1 cellular context compared by ENCODE assay signal in genomic region chr10:70328987-70329386, GRCh38.
TF ChIP-seq lines count a peak whose summit lies in the region.

No MANE protein-coding gene starts in this region.

TF ChIP-seq in GM12878, 131 proteins besides CTCF, POLR2A, EP300 and RAD21 (continued from another document):
- no peak for TF ChIP-seq MTA2 (IDR thresholded peaks at IDR 0.05; ENCODE audit: low read depth)
- TF ChIP-seq, protein P1, sequence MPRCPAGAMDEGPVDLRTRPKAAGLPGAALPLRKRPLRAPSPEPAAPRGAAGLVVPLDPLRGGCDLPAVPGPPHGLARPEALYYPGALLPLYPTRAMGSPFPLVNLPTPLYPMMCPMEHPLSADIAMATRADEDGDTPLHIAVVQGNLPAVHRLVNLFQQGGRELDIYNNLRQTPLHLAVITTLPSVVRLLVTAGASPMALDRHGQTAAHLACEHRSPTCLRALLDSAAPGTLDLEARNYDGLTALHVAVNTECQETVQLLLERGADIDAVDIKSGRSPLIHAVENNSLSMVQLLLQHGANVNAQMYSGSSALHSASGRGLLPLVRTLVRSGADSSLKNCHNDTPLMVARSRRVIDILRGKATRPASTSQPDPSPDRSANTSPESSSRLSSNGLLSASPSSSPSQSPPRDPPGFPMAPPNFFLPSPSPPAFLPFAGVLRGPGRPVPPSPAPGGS (IDR thresholded peaks at IDR 0.05; ENCODE audit: borderline replicate concordance, insufficient read depth, low read depth, low read length, poor library complexity, severe bottlenecking), result peak; percentile 18
- TF ChIP-seq NR2C2 (IDR thresholded peaks at IDR 0.05; ENCODE audit: borderline replicate concordance, control insufficient read depth, insufficient read length, low read depth), result no peak
- TF ChIP-seq IKZF1 (conservative IDR thresholded peaks at IDR 0.05), result no peak
- no peak for TF ChIP-seq ASH2L (IDR thresholded peaks at IDR 0.05; ENCODE audit: borderline replicate concordance, low read depth)
- no peak for TF ChIP-seq JUND (IDR thresholded peaks at IDR 0.05; ENCODE audit: low read depth, low read length)
- TF ChIP-seq ATF2 (IDR thresholded peaks at IDR 0.05; ENCODE audit: low read length), result no peak
